3 cellular contexts compared by ENCODE assay signal in the genomic region with DNA sequence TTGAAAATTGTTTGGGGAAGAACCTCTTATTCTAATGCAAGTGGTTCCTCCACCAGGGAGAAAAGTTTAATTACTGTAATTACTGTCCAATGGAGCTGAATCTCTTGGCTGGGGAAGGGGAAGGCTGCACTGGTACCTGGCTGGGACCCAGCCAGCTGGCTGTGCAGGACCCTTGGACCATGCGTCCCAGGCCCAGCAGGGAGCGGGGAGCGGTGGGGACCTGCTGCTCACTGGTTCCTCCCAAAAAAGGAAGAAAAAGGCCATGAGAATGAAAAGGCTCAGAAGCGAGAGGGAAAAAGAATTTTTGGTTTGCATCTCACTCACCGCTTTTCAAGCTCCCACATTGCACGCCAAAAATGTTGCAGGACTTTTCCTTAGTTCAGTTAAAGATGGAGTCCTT.
"Had no signal": no experiment of that assay in that cellular context is flagged by ENCODE, and none has a peak within 500 bp of the region (broad histone marks: within the 10 kb centered on the region; RNA-seq: fewer than 3 reads in every experiment).

No MANE protein-coding gene starts in this region.

- ATAC-seq: GM12878 had no signal

- DNase-seq: GDM1, GF-D8 had no signal

- H3K4me3 ChIP-seq: GM12878 had no signal
